17 cellular contexts compared by ENCODE assay signal in the genomic region with DNA sequence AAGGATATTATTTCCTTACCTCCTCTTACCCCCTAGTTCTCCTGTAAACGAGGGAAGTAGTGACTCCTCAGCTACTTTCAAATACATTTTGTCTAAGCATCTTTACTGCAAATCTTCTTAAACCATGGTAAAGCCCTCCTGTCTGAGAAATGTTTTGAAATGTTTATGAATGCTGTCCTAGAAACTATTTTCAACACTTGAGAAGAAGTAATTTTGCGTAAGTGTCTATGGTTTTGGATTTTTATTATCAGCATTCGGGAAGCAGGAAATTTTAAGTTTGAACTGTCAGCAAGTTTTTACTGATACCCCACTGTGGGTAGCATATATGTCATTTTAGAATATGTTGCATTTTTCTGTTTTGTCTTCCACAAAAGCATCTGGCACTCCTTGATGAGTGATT.
DNase-seq lines count a peak whose midpoint lies in the region; TF ChIP-seq lines count a peak whose summit lies in the region.
"Had no signal": no experiment of that assay in that cellular context is flagged by ENCODE, and none has a peak within 500 bp of the region (broad histone marks: within the 10 kb centered on the region; RNA-seq: fewer than 3 reads in every experiment).

No MANE protein-coding gene starts in this region.

- H3K23ac ChIP-seq in mesenchymal stem cell (ENCODE audit: low read length in 2 of 2) = no peak overlapping the region

- H3K4me2 ChIP-seq in mesenchymal stem cell (ENCODE audit: low read length, poor library complexity, severe bottlenecking) = no peak overlapping the region
- H3K4me2 ChIP-seq: BLaER1 had no signal

- peak; percentile 42 for DNase-seq in amniotic epithelial cell (ENCODE audit: low read depth)
- DNase-seq in mesenchymal stem cell = peak; percentile 26
- DNase-seq in endothelial cell (ENCODE audit: low spot score) = no peak
- DNase-seq in nucleus accumbens (lab: John Stamatoyannopoulos, UW) = no peak
- no peak for DNase-seq in iPS-NIHi7 (ENCODE audit: extremely low spot score)
- DNase-seq: Caco-2; CD4-positive, CD25-positive, alpha-beta regulatory T cell; CD8-positive, alpha-beta T cell; DMS153; DND-41; GOT3 had no signal

- H4K8ac ChIP-seq in mesenchymal stem cell (ENCODE audit: low read length) = no peak overlapping the region

- H2BK5ac ChIP-seq in mesenchymal stem cell (ENCODE audit: low read depth, low read length, poor library complexity, severe bottlenecking) = no peak overlapping the region

- H3K27ac ChIP-seq in mesenchymal stem cell (ENCODE audit: low read length, poor library complexity, severe bottlenecking) = no peak overlapping the region
- H3K27ac ChIP-seq in urinary bladder (ENCODE audit: low read depth) = peak overlapping the region; percentile 18
- H3K27ac ChIP-seq: BLaER1, C4-2B had no signal

- no peaks in the 10 kb centered on the region for H3K4me1 Mint-ChIP-seq in endothelial cell (ENCODE audit: unreplicated experiment)
- H3K4me1 Mint-ChIP-seq: B cell; CD4-positive, CD25-positive, alpha-beta regulatory T cell had no signal

- WGBS in mesenchymal stem cell = 50% methylated on average over 3 of the region's 3 CpGs
- 29% methylated on average over 3 of the region's 3 CpGs for WGBS in urinary bladder

- H3K9ac ChIP-seq in mesenchymal stem cell (ENCODE audit: low read length) = no peak overlapping the region
- H3K9ac ChIP-seq: BLaER1 had no signal

- no peak overlapping the region for H3K4ac ChIP-seq in mesenchymal stem cell (ENCODE audit: low read depth in 1 of 2, low read length in 2 of 2)

- H3K27me3 ChIP-seq in mesenchymal stem cell (ENCODE audit: control insufficient read depth in 1 of 2, insufficient read depth in 1 of 2, low read length in 2 of 2) = no peaks in the 10 kb centered on the region
- H3K27me3 ChIP-seq: BLaER1 had no signal

- no peak overlapping the region for H3K14ac ChIP-seq in mesenchymal stem cell (ENCODE audit: low read length in 2 of 2)

- H2AFZ ChIP-seq in mesenchymal stem cell (ENCODE audit: low read depth, low read length) = no peak overlapping the region

- H3K9me3 Mint-ChIP-seq in endothelial cell (ENCODE audit: unreplicated experiment) = no peaks in the 10 kb centered on the region

- no peak overlapping the region for H4K91ac ChIP-seq in mesenchymal stem cell (ENCODE audit: low read length)

- no peaks in the 10 kb centered on the region for H3K27me3 Mint-ChIP-seq in endothelial cell (ENCODE audit: unreplicated experiment)
- H3K27me3 Mint-ChIP-seq: B cell; CD4-positive, CD25-positive, alpha-beta regulatory T cell had no signal

- no peak overlapping the region for H3K18ac ChIP-seq in mesenchymal stem cell (ENCODE audit: low read depth in 1 of 2, low read length in 2 of 2)

- H3K9me3 ChIP-seq in mesenchymal stem cell (ENCODE audit: control insufficient read depth, low read length) = peaks cover 13% of the 10 kb centered on the region
- H3K9me3 ChIP-seq: BLaER1, HAP-1 had no signal

- no peaks in the 10 kb centered on the region for H3K36me3 Mint-ChIP-seq in endothelial cell (ENCODE audit: low read depth, unreplicated experiment)
- H3K36me3 Mint-ChIP-seq: CD4-positive, CD25-positive, alpha-beta regulatory T cell; CD8-positive, alpha-beta T cell had no signal

- H3K36me3 ChIP-seq in mesenchymal stem cell (ENCODE audit: control insufficient read depth in 1 of 2, insufficient read depth in 2 of 2, low read depth in 1 of 2, low read length in 2 of 2) (no peaks in the 10 kb centered on the region), urinary bladder (ENCODE audit: insufficient read depth) (no peaks in the 10 kb centered on the region)
- H3K36me3 ChIP-seq: BLaER1, HAP-1 had no signal

- no peak overlapping the region for H2BK15ac ChIP-seq in mesenchymal stem cell (ENCODE audit: low read depth, poor library complexity, severe bottlenecking)

- no peak overlapping the region for H2AK5ac ChIP-seq in mesenchymal stem cell (ENCODE audit: low read length, severe bottlenecking)

- no peak overlapping the region for H3K27ac Mint-ChIP-seq in endothelial cell (ENCODE audit: unreplicated experiment)
- H3K27ac Mint-ChIP-seq: B cell; CD4-positive, CD25-positive, alpha-beta regulatory T cell; CD8-positive, alpha-beta T cell; HFFc6 had no signal

- H3K4me1 ChIP-seq in mesenchymal stem cell (ENCODE audit: control insufficient read depth, insufficient read depth, low read depth, low read length) (no peaks in the 10 kb centered on the region), urinary bladder (ENCODE audit: insufficient read depth) (no peaks in the 10 kb centered on the region)
- H3K4me1 ChIP-seq: BLaER1, Caco-2, HAP-1 had no signal

- H3K79me1 ChIP-seq in mesenchymal stem cell (replicated peaks; ENCODE audit: low read length, poor library complexity, severe bottlenecking) = no peaks in the 10 kb centered on the region

- no peak for TF ChIP-seq CTCF in endothelial cell (IDR thresholded peaks at IDR 0.05; ENCODE audit: unreplicated experiment)

- no peak overlapping the region for H2BK120ac ChIP-seq in mesenchymal stem cell (ENCODE audit: low read depth, low read length)

- no peak overlapping the region for H3K4me3 Mint-ChIP-seq in endothelial cell (ENCODE audit: unreplicated experiment)
- H3K4me3 Mint-ChIP-seq: B cell; CD4-positive, CD25-positive, alpha-beta regulatory T cell; CD8-positive, alpha-beta T cell; HFFc6 had no signal

- H2BK12ac ChIP-seq in mesenchymal stem cell (ENCODE audit: low read length in 2 of 2) = no peak overlapping the region

- H3K4me3 ChIP-seq in mesenchymal stem cell (ENCODE audit: insufficient read depth in 1 of 2, low read depth in 1 of 2, low read length in 2 of 2) (no peak overlapping the region), urinary bladder (ENCODE audit: low read depth, low read length) (no peak overlapping the region)
- H3K4me3 ChIP-seq: BLaER1, HAP-1 had no signal

Comparison
In these comparisons a context has a peak if more than half of its experiments do, and no peak if none do; other contexts are left out.
1. DNase-seq: peak in amniotic epithelial cell (single experiment) and mesenchymal stem cell (single experiment); none in endothelial cell (single experiment), nucleus accumbens (0 of 56) and iPS-NIHi7 (single experiment).